In the genomic region with DNA sequence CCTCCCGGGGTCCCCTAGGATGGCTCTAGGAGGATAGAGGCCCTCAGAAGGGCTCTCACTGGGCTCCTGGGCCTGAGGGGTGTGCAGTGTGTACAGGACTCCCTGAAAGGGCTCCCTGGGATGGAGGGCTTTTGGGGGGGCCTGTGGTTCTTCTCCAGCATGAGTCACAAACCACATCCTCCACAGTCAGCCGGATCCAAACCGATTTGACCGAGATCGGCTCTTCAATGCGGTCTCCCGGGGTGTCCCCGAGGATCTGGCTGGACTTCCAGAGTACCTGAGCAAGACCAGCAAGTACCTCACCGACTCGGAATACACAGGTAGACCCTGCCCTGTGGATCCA, we compare ENCODE assay signal across 8 cellular contexts. TPM values are rescaled to one million over a fixed set of nuclear protein-coding genes. Genes with fewer than 3 reads are reported as not detected.
DNase-seq lines count a peak whose midpoint lies in the region; ATAC-seq and TF ChIP-seq lines count a peak whose summit lies in the region.

No MANE protein-coding gene starts in this region.

- H3K9me3 Mint-ChIP-seq in activated CD4-positive, alpha-beta T cell treated with anti-CD3 and anti-CD28 coated beads for 36 hours (ENCODE audit: low read depth), result no peaks in the 10 kb centered on the region

- H3K36me3 Mint-ChIP-seq in activated CD4-positive, alpha-beta T cell treated with anti-CD3 and anti-CD28 coated beads for 36 hours (ENCODE audit: low read depth), result peaks cover 31% of the 10 kb centered on the region

- H3K27ac ChIP-seq in subcutaneous abdominal adipose tissue (ENCODE audit: low read depth, low read length), result peak overlapping the region; percentile 70

- intact Hi-C loops in activated CD4-positive, alpha-beta T cell treated with anti-CD3 and anti-CD28 coated beads for 36 hours (cut with DNase I, micrococcal nuclease), result loop anchor here (2.0 to 10.0 kb wide), 4 partner anchors 55 to 1542 kb away; a partner anchor contains a TSS

- peak overlapping the region; percentile 99 for H3K27ac Mint-ChIP-seq in activated CD4-positive, alpha-beta T cell treated with anti-CD3 and anti-CD28 coated beads for 36 hours

- TF ChIP-seq CTCF in fibroblast of mammary gland (conservative IDR thresholded peaks at IDR 0.05; ENCODE audit: control insufficient read depth, insufficient read depth, low read depth, low read length), result no peak

- ATAC-seq in activated CD4-positive, alpha-beta T cell treated with anti-CD3 and anti-CD28 coated beads for 36 hours, result no peak
- ATAC-seq in GM18505 (IDR thresholded peaks at IDR 0.05; ENCODE audit: unreplicated experiment), result no peak

- peak overlapping the region; percentile 62 for H3K4me3 Mint-ChIP-seq in activated CD4-positive, alpha-beta T cell treated with anti-CD3 and anti-CD28 coated beads for 36 hours

- peak; percentile 59 for DNase-seq in activated CD4-positive, alpha-beta T cell treated with anti-CD3 and anti-CD28 coated beads for 36 hours
- no peak for DNase-seq in activated CD4-positive, alpha-beta T cell treated with anti-CD3 and anti-CD28 coated beads, Interleukin-2, amount 50 U/mL, for 4 hours
- peak; percentile 35 for DNase-seq in activated CD4-positive, alpha-beta T cell treated with anti-CD3 and anti-CD28 coated beads, Interleukin-2, amount 50 U/mL, for 1 hour
- DNase-seq in fibroblast of mammary gland (ENCODE audit: low read depth) (peak; percentile 87), LoVo (ENCODE audit: low spot score) (no peak)
- no peak for DNase-seq in central memory CD4-positive, alpha-beta T cell

- H3K27me3 Mint-ChIP-seq in activated CD4-positive, alpha-beta T cell treated with anti-CD3 and anti-CD28 coated beads for 36 hours, result no peaks in the 10 kb centered on the region

- no peaks in the 10 kb centered on the region for H3K9me3 ChIP-seq in subcutaneous abdominal adipose tissue (ENCODE audit: control insufficient read depth in 5 of 5, low read length in 5 of 5)

- H3K27me3 ChIP-seq in subcutaneous abdominal adipose tissue (ENCODE audit: control insufficient read depth in 5 of 5, insufficient read depth in 4 of 5, low read length in 5 of 5), result peaks cover 0 to 4% (median 0%) of the 10 kb centered on the region in 5 donors

- TF ChIP-seq POLR2A in GM18505 (IDR thresholded peaks at IDR 0.05; ENCODE audit: borderline replicate concordance, extremely low read depth, insufficient read depth, insufficient read length), result no peak

- peak overlapping the region in 1 of 5 donors; percentile 30 for H3K9ac ChIP-seq in subcutaneous abdominal adipose tissue (ENCODE audit: low read length in 5 of 5)

- H3K4me3 ChIP-seq in fibroblast of mammary gland (ENCODE audit: control insufficient read depth, low read depth, low read length) (peak overlapping the region; percentile 6), subcutaneous abdominal adipose tissue (ENCODE audit: low read depth in 1 of 5, low read length in 5 of 5) (no peak overlapping the region)

- peaks cover 0 to 45% (median 27%) of the 10 kb centered on the region in 5 donors for H3K36me3 ChIP-seq in subcutaneous abdominal adipose tissue (ENCODE audit: control insufficient read depth in 5 of 5, insufficient read depth in 5 of 5, low read length in 5 of 5)

- CTCF ChIA-PET in activated CD4-positive, alpha-beta T cell treated with anti-CD3 and anti-CD28 coated beads for 36 hours (lab: Charles Lee), result interaction anchor here (0.5 kb wide), 1 partner anchor 112 kb away, joined by 3 read pairs; no protein-coding TSS in a partner anchor

- H3K4me1 Mint-ChIP-seq in activated CD4-positive, alpha-beta T cell treated with anti-CD3 and anti-CD28 coated beads for 36 hours, result peaks cover 47% of the 10 kb centered on the region

- peaks cover 4 to 53% (median 33%) of the 10 kb centered on the region in 5 donors for H3K4me1 ChIP-seq in subcutaneous abdominal adipose tissue (ENCODE audit: control insufficient read depth in 5 of 5, insufficient read depth in 5 of 5, low read length in 5 of 5)

- POLR2A ChIA-PET in activated CD4-positive, alpha-beta T cell treated with anti-CD3 and anti-CD28 coated beads for 36 hours (lab: Charles Lee), result interaction anchor here (1.1 to 1.9 kb wide), 2 partner anchors 9 to 19 kb away, joined by 3 to 15 read pairs; no protein-coding TSS in a partner anchor

RNA-seq across cellular contexts. Expression of a gene that starts 4.5 kb away (rescaled TPM):
- 10 to 100 TPM; 24.3 to 35.6 TPM for total RNA-seq in activated CD4-positive, alpha-beta T cell treated with anti-CD3 and anti-CD28 coated beads for 36 hours

RNA-seq across cellular contexts. Expression of a gene that starts 39.0 kb away (rescaled TPM):
- 1,000 to 10,000 TPM; 1,578 to 1,806 TPM for total RNA-seq in activated CD4-positive, alpha-beta T cell treated with anti-CD3 and anti-CD28 coated beads for 36 hours

Comparison
In these comparisons a context has a peak if more than half of its experiments do, and no peak if none do; other contexts are left out.
1. DNase-seq: peak in activated CD4-positive, alpha-beta T cell treated with anti-CD3 and anti-CD28 coated beads for 36 hours (single experiment), activated CD4-positive, alpha-beta T cell treated with anti-CD3 and anti-CD28 coated beads, Interleukin-2, amount 50 U/mL, for 1 hour (single experiment) and fibroblast of mammary gland (single experiment); none in activated CD4-positive, alpha-beta T cell treated with anti-CD3 and anti-CD28 coated beads, Interleukin-2, amount 50 U/mL, for 4 hours (0 of 2), central memory CD4-positive, alpha-beta T cell (single experiment) and LoVo (single experiment).